In genomic region chr12:69527506-69528272, GRCh38 we compare ENCODE assay signal across 11 cellular contexts. TPM values are rescaled to one million over a fixed set of nuclear protein-coding genes. Genes with fewer than 3 reads are reported as not detected.
A peak's percentile ranks its signal among the peaks of the same experiment; 100 is the strongest.
DNase-seq lines count a peak whose midpoint lies in the region; ATAC-seq and TF ChIP-seq lines count a peak whose summit lies in the region.
"Had no signal": no experiment of that assay in that cellular context is flagged by ENCODE, and none has a peak within 500 bp of the region (broad histone marks: within the 10 kb centered on the region; RNA-seq: fewer than 3 reads in every experiment).

No MANE protein-coding gene starts in this region.

- H3K9ac ChIP-seq in colonic mucosa (ENCODE audit: low read depth in 2 of 2, low read length in 2 of 2): no peak overlapping the region

- no peak for TF ChIP-seq EP300 in stomach (IDR thresholded peaks at IDR 0.05)

- H3K4me1 ChIP-seq in ACC112 (ENCODE audit: control insufficient read depth, insufficient read depth, low read length, unreplicated experiment): peaks cover 37% of the 10 kb centered on the region
- H3K4me1 ChIP-seq in breast epithelium: peaks cover 0 to 14% of the 10 kb centered on the region in 2 donors
- peaks cover 12% of the 10 kb centered on the region for H3K4me1 ChIP-seq in lower lobe of right lung
- peaks cover 0 to 32% (median 14%) of the 10 kb centered on the region in 4 donors for H3K4me1 ChIP-seq in stomach
- no peaks in the 10 kb centered on the region for H3K4me1 ChIP-seq in colonic mucosa

- no peak overlapping the region for H2AFZ ChIP-seq in ACC112 (ENCODE audit: low read length, unreplicated experiment)

- H3K9me3 ChIP-seq in breast epithelium: peaks cover 0 to 4% of the 10 kb centered on the region in 2 donors
- H3K9me3 ChIP-seq in lower lobe of right lung: peaks cover 1% of the 10 kb centered on the region
- peaks cover 0 to 2% (median 0%) of the 10 kb centered on the region in 4 donors for H3K9me3 ChIP-seq in stomach
- no peaks in the 10 kb centered on the region for H3K9me3 ChIP-seq in colonic mucosa

- H3K27me3 ChIP-seq in ACC112 (ENCODE audit: insufficient read depth, low read length) (no peaks in the 10 kb centered on the region), breast epithelium (no peaks in the 10 kb centered on the region), lower lobe of right lung (ENCODE audit: low read depth) (no peaks in the 10 kb centered on the region), stomach (no peaks in the 10 kb centered on the region), colonic mucosa (no peaks in the 10 kb centered on the region)

- 69 to 82% (median 78%) methylated on average over 3 of the region's 3 CpGs for WGBS in stomach, 5 donors
- 59 to 60% methylated on average over 3 of the region's 3 CpGs for WGBS in lower leg skin, 2 donors

- H3K4me3 Mint-ChIP-seq in HFFc6: peak overlapping the region; percentile 61
- H3K4me3 Mint-ChIP-seq: CD14-positive monocyte, immature natural killer cell had no signal

- peak overlapping the region; percentile 9 for H3K4me3 ChIP-seq in ACC112 (ENCODE audit: low read depth, low read length)
- H3K4me3 ChIP-seq in breast epithelium: peak overlapping the region in 1 of 3 donors; percentile 2
- H3K4me3 ChIP-seq in lower lobe of right lung: no peak overlapping the region
- H3K4me3 ChIP-seq in stomach: no peak overlapping the region
- H3K4me3 ChIP-seq in colonic mucosa: no peak overlapping the region
- no peak overlapping the region for H3K4me3 ChIP-seq in lower leg skin (ENCODE audit: low read depth, poor library complexity, severe bottlenecking)

- ATAC-seq in lower lobe of right lung (peak; percentile 43 to 75), GM19023 (IDR thresholded peaks at IDR 0.05; ENCODE audit: unreplicated experiment) (no peak)

- intact Hi-C loops in breast epithelium (cut with DNase I; ENCODE audit: low total_unique reads) (no loop called here), lower lobe of right lung (cut with DNase I) (no loop called here), stomach (cut with DNase I; ENCODE audit: low total_unique reads) (no loop called here), colonic mucosa (cut with DNase I) (no loop called here), lower leg skin (cut with DNase I; ENCODE audit: low total_unique reads) (no loop called here)

- DNase-seq in HFFc6 (peak; percentile 70), breast epithelium (ENCODE audit: low spot score in 2 of 2) (no peak), lower lobe of right lung (no peak), stomach (no peak), colonic mucosa (no peak), lower leg skin (ENCODE audit: low spot score in 2 of 2) (no peak)
- DNase-seq: immature natural killer cell, NCI-H1048 had no signal

- peaks cover 61% of the 10 kb centered on the region for H3K4me1 Mint-ChIP-seq in HFFc6 (ENCODE audit: low read depth)

- H3K27me3 Mint-ChIP-seq in HFFc6 (ENCODE audit: insufficient read depth): peaks cover 1% of the 10 kb centered on the region

- H3K79me2 ChIP-seq in ACC112 (ENCODE audit: control insufficient read depth, insufficient read depth, low read length, unreplicated experiment): peaks cover 63% of the 10 kb centered on the region

- H3K27ac Mint-ChIP-seq in HFFc6: peak overlapping the region; percentile 59
- H3K27ac Mint-ChIP-seq: CD14-positive monocyte, immature natural killer cell had no signal

- 0 out of 2 replicates have a peak, but pooled peaks cover 7% of the 10 kb centered on the region for H3K36me3 ChIP-seq in ACC112 (ENCODE audit: insufficient read depth, low read length)
- no peaks in the 10 kb centered on the region for H3K36me3 ChIP-seq in breast epithelium
- peaks cover 9% of the 10 kb centered on the region for H3K36me3 ChIP-seq in lower lobe of right lung
- H3K36me3 ChIP-seq in stomach: peaks cover 0 to 5% (median 2%) of the 10 kb centered on the region in 4 donors
- no peaks in the 10 kb centered on the region for H3K36me3 ChIP-seq in colonic mucosa

- H3K27ac ChIP-seq in ACC112 (ENCODE audit: low read depth, low read length): peak overlapping the region; percentile 75
- peak overlapping the region; percentile 69 to 76 for H3K27ac ChIP-seq in breast epithelium
- peak overlapping the region; percentile 15 for H3K27ac ChIP-seq in lower lobe of right lung
- H3K27ac ChIP-seq in stomach: peak overlapping the region in 2 of 5 donors; percentile 1 to 33
- no peak overlapping the region for H3K27ac ChIP-seq in colonic mucosa

- no peak for TF ChIP-seq POLR2A in breast epithelium (IDR thresholded peaks at IDR 0.05)
- TF ChIP-seq POLR2A in stomach (IDR thresholded peaks at IDR 0.05): no peak
- TF ChIP-seq POLR2A in lower leg skin (IDR thresholded peaks at IDR 0.05): no peak

- peaks cover 15% of the 10 kb centered on the region for H3K36me3 Mint-ChIP-seq in HFFc6 (ENCODE audit: low read depth)

- TF ChIP-seq CTCF in HFFc6 (IDR thresholded peaks at IDR 0.05) (no peak), breast epithelium (IDR thresholded peaks at IDR 0.05) (no peak), lower lobe of right lung (IDR thresholded peaks at IDR 0.05) (no peak), stomach (IDR thresholded peaks at IDR 0.05) (no peak), colonic mucosa (IDR thresholded peaks at IDR 0.05) (no peak), lower leg skin (IDR thresholded peaks at IDR 0.05) (no peak)

- peaks cover 9% of the 10 kb centered on the region for H3K9me3 Mint-ChIP-seq in HFFc6

RNA-seq across cellular contexts. Expression of gene FRS2, which starts 57.5 kb away (rescaled TPM):
- total RNA-seq in HFFc6 (2021; fragmentation: NEBNext Ultra II Directional; extraction: Animal tissue kit (Norgen Biotek cat#: 25700)): 10 to 100 TPM; 26.5 to 35.8 (median 31.1) TPM
- total RNA-seq in breast epithelium: 100 to 1,000 TPM in 1 of 3 donors, 10 to 100 TPM in 2; 54.9 to 125 (median 72.4) TPM
- total RNA-seq in lower lobe of right lung: 29.7 TPM
- total RNA-seq in stomach: 10 to 100 TPM in 4 of 5 donors, 1 to 10 TPM in 1; 2.0 to 71.0 (median 31.7) TPM
- 10 to 100 TPM in 1 of 3 donors, 1 to 10 TPM in 2; 3.4 to 10.2 (median 8.2) TPM for polyA plus RNA-seq in stomach
- total RNA-seq in colonic mucosa: 10 to 100 TPM; 22.4 to 28.4 TPM
- total RNA-seq in lower leg skin: 10 to 100 TPM; 33.7 to 64.7 (median 43.5) TPM

RNA-seq across cellular contexts. Expression of gene CCT2, which starts 57.6 kb away (rescaled TPM):
- total RNA-seq in HFFc6 (2021; fragmentation: NEBNext Ultra II Directional; extraction: Animal tissue kit (Norgen Biotek cat#: 25700)): 100 to 1,000 TPM; 229 to 305 (median 232) TPM
- total RNA-seq in breast epithelium (100 to 1,000 TPM in 2 of 3 donors, 10 to 100 TPM in 1; 80.2 to 126 (median 123) TPM), lower lobe of right lung (81.4 TPM), stomach (100 to 1,000 TPM in 1 of 5 donors, 10 to 100 TPM in 4; 43.3 to 137 (median 53.7) TPM), colonic mucosa (100 to 1,000 TPM; 104 to 223 TPM), lower leg skin (10 to 100 TPM; 49.4 to 86.4 (median 61.1) TPM)
- polyA plus RNA-seq in stomach: 100 to 1,000 TPM in 1 of 3 donors, 10 to 100 TPM in 2; 83.2 to 102 (median 89.5) TPM
